In the genomic region with DNA sequence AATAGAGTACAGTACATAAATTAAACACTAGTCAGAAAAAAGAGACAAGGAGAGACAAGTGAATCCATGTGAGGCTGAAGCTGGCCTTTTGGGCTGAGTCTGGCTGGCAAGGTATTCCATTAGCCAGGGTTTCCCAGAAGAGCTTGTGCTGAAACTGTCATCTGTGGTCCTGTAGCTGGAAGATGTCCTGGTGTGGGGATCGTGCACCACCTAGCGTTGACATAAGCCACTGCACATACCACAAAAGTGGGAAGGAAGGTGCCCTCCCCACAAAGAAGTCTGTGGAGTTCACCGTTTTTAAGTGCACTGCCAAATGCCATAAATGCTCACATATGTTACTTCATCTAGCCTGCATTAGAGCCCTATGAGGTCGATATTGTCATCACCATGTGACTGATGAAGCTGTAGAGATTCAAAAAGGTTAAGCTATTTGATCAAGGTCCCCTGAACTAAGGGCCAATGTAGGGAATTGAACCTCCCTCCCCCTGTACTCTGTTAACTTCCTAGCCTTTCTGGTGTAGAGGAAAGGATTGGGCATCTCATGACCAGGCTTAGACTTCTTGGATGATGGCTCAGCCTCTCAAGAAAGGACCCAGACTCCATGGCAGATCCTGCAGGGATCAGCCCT, we compare ENCODE assay signal across 8 cellular contexts. TPM values are rescaled to one million over a fixed set of nuclear protein-coding genes. Genes with fewer than 3 reads are reported as not detected.
A peak's percentile ranks its signal among the peaks of the same experiment; 100 is the strongest.
DNase-seq lines count a peak whose midpoint lies in the region; ATAC-seq and TF ChIP-seq lines count a peak whose summit lies in the region.

No MANE protein-coding gene starts in this region.

- peak; percentile 86 for TF ChIP-seq CTCF in OCI-LY1 (IDR thresholded peaks at IDR 0.05; ENCODE audit: low read length)
- peak; percentile 90 for TF ChIP-seq CTCF in foreskin fibroblast (IDR thresholded peaks at IDR 0.05; ENCODE audit: low read depth, low read length)
- TF ChIP-seq CTCF in transverse colon (IDR thresholded peaks at IDR 0.05) = peak; percentile 80 to 88 (median 85)

- H3K4me1 ChIP-seq in OCI-LY1 (ENCODE audit: insufficient read depth, low read length, severe bottlenecking) = no peaks in the 10 kb centered on the region
- no peaks in the 10 kb centered on the region for H3K4me1 ChIP-seq in transverse colon

- no peak overlapping the region for H2AFZ ChIP-seq in OCI-LY1 (ENCODE audit: low read length)

- no peak for TF ChIP-seq POLR2A in transverse colon (IDR thresholded peaks at IDR 0.05)

- no peak overlapping the region for H3K9ac ChIP-seq in OCI-LY1 (ENCODE audit: low read length)

- TF ChIP-seq EP300 in transverse colon (IDR thresholded peaks at IDR 0.05; ENCODE audit: low read depth) = no peak

- no peaks in the 10 kb centered on the region for H3K9me3 Mint-ChIP-seq in activated T-helper 17 cell treated with anti-CD3 and anti-CD28 coated beads, Interleukin-2, amount 50 U/mL, for 72 hours

- H3F3A ChIP-seq in OCI-LY1 (ENCODE audit: insufficient read depth, low read length) = no peaks in the 10 kb centered on the region

- no peaks in the 10 kb centered on the region for H3K4me1 Mint-ChIP-seq in activated T-helper 17 cell treated with anti-CD3 and anti-CD28 coated beads, Interleukin-2, amount 50 U/mL, for 72 hours

- no peak overlapping the region for H3K27ac Mint-ChIP-seq in activated T-helper 17 cell treated with anti-CD3 and anti-CD28 coated beads, Interleukin-2, amount 50 U/mL, for 72 hours

- no peaks in the 10 kb centered on the region for H3K27me3 ChIP-seq in OCI-LY1 (ENCODE audit: insufficient read depth, low read length)
- H3K27me3 ChIP-seq in transverse colon = no peaks in the 10 kb centered on the region

- H3K4me2 ChIP-seq in OCI-LY1 (ENCODE audit: low read length) = no peak overlapping the region

- intact Hi-C loops in transverse colon (cut with DNase I; ENCODE audit: low total_unique reads) = loop anchor here (5.0 kb wide), 1 partner anchor 458 kb away; no protein-coding TSS in a partner anchor

- ATAC-seq in GM19328 (IDR thresholded peaks at IDR 0.05; ENCODE audit: unreplicated experiment) = peak; percentile 70
- ATAC-seq in activated T-helper 17 cell treated with anti-CD3 and anti-CD28 coated beads, Interleukin-2, amount 50 U/mL, for 72 hours (replicated peaks) = peak; percentile 69

- H3K36me3 Mint-ChIP-seq in activated T-helper 17 cell treated with anti-CD3 and anti-CD28 coated beads, Interleukin-2, amount 50 U/mL, for 72 hours (ENCODE audit: low read depth) = no peaks in the 10 kb centered on the region

- WGBS in transverse colon (ENCODE audit: low coverage in 1 of 2), 2 donors = 0% methylated on average over 1 to 4 of the region's 4 CpGs

- DNase-seq in C1 segment of cervical spinal cord (lab: John Stamatoyannopoulos, UW) (peak in 12 of 14 donors; percentile 1 to 58 (median 27)), HS-5 (ENCODE audit: low read depth) (peak; percentile 38), foreskin fibroblast (peak; percentile 57 to 85), non-pigmented ciliary epithelial cell (ENCODE audit: low read depth) (peak; percentile 26), transverse colon (peak; percentile 47)

- H3K9me3 ChIP-seq in OCI-LY1 (ENCODE audit: low read length) (no peaks in the 10 kb centered on the region), transverse colon (no peaks in the 10 kb centered on the region)

- no peaks in the 10 kb centered on the region for H3K36me3 ChIP-seq in OCI-LY1 (ENCODE audit: insufficient read depth, low read length)
- no peaks in the 10 kb centered on the region for H3K36me3 ChIP-seq in transverse colon

- H3K27ac ChIP-seq in OCI-LY1 (ENCODE audit: low read depth, low read length, poor library complexity, severe bottlenecking) (no peak overlapping the region), transverse colon (no peak overlapping the region)

- H3K9me2 ChIP-seq in OCI-LY1 (ENCODE audit: low read depth, low read length) = no peaks in the 10 kb centered on the region

- no peak overlapping the region for H3K4me3 ChIP-seq in OCI-LY1 (ENCODE audit: low read depth, low read length, poor library complexity, severe bottlenecking)
- H3K4me3 ChIP-seq in foreskin fibroblast (ENCODE audit: low read depth in 1 of 2, low read length in 2 of 2) = no peak overlapping the region
- no peak overlapping the region for H3K4me3 ChIP-seq in transverse colon

- in situ Hi-C loops in transverse colon (cut with MboI; ENCODE audit: low pct_ligation_motif_present in 1 of 4, low pct_unique_long_range_greater_than_20kb in 1 of 4, low sequenced_read_pairs in 3 of 4) = loop anchor here (10.0 to 25.0 kb wide), 6 partner anchors 167 to 1008 kb away; no protein-coding TSS in a partner anchor

- no peaks in the 10 kb centered on the region for H4K20me1 ChIP-seq in OCI-LY1 (ENCODE audit: insufficient read depth, low read length)

- H3K27me3 Mint-ChIP-seq in activated T-helper 17 cell treated with anti-CD3 and anti-CD28 coated beads, Interleukin-2, amount 50 U/mL, for 72 hours = peaks cover 3% of the 10 kb centered on the region

- no peak overlapping the region for H3K4me3 Mint-ChIP-seq in activated T-helper 17 cell treated with anti-CD3 and anti-CD28 coated beads, Interleukin-2, amount 50 U/mL, for 72 hours

- no peaks in the 10 kb centered on the region for H3K79me2 ChIP-seq in OCI-LY1 (ENCODE audit: insufficient read depth, low read length)

RNA-seq across cellular contexts. Expression of gene GALNT14, which starts 31.9 kb away (rescaled TPM):
- total RNA-seq in activated T-helper 17 cell treated with anti-CD3 and anti-CD28 coated beads, Interleukin-2, amount 50 U/mL, for 72 hours = under 1 TPM in 1 of 2 donors, not detected in 1; 0.52 TPM
- under 1 TPM in 1 of 4 donors, not detected in 3; 1.00 TPM for total RNA-seq in transverse colon

RNA-seq across cellular contexts. Expression of gene CAPN14, which starts 47.1 kb away (rescaled TPM):
- under 1 TPM; 0.53 to 0.67 TPM for total RNA-seq in activated T-helper 17 cell treated with anti-CD3 and anti-CD28 coated beads, Interleukin-2, amount 50 U/mL, for 72 hours
- total RNA-seq in transverse colon = under 1 TPM in 2 of 4 donors, not detected in 2; 0.14 to 0.16 TPM
